ENCODE assay signal across 11 cellular contexts in the genomic region with DNA sequence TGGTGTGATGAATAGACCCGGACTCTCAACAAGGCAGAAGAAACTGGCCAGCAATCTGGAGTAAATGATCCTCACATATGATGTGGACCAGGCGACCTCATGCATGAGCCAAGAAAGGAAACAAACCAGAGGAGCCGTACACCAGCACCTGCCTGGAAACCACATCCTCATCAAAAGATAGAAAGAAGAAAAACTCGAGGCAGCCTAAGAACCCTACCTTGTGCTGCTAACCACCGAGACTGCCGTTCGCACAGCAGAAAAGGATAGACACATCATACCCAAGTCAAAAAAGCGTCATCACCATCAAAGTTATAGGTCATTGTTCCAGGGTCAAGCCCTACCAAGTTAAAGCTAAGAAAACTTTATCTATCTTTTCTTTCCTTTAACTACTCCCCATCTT.
A peak's percentile ranks its signal among the peaks of the same experiment; 100 is the strongest.
DNase-seq lines count a peak whose midpoint lies in the region; ATAC-seq, FAIRE-seq and TF ChIP-seq lines count a peak whose summit lies in the region.
"Had no signal": no experiment of that assay in that cellular context is flagged by ENCODE, and none has a peak within 500 bp of the region (broad histone marks: within the 10 kb centered on the region; RNA-seq: fewer than 3 reads in every experiment).

No MANE protein-coding gene starts in this region.

- no peaks in the 10 kb centered on the region for H3K27me3 Mint-ChIP-seq in activated T-cell treated with anti-CD3 and anti-CD28 coated beads, Interleukin-2, amount 50 U/mL, for 4 hours (ENCODE audit: low read depth)

- H3K36me3 ChIP-seq in prostate gland (no peaks in the 10 kb centered on the region), BE2C (no peaks in the 10 kb centered on the region)

- TF ChIP-seq POLR2A in prostate gland (IDR thresholded peaks at IDR 0.05) = no peak

- H3K4me1 ChIP-seq in prostate gland (replicated peaks) (no peaks in the 10 kb centered on the region), BE2C (no peaks in the 10 kb centered on the region)

- DNase-seq in GM19239 (ENCODE audit: insufficient read length, low spot score) (peak; percentile 7), prostate gland (ENCODE audit: low spot score) (no peak), BE2C (no peak), NOMO-1 treated with DMSO at 0.1 percent for 48 hours (lab: John Stamatoyannopoulos, UW; ENCODE audit: unreplicated experiment) (no peak)
- DNase-seq in activated T-cell treated with anti-CD3 and anti-CD28 coated beads, Interleukin-2, amount 50 U/mL, for 4 hours = peak; percentile 12
- peak; percentile 26 for DNase-seq in stimulated activated CD4-positive, alpha-beta T cell treated with anti-CD3 and anti-CD28 coated beads, Interleukin-4, amount 100 ng/mL, for 24 hours
- DNase-seq: left colon, NCI-H1694 treated with DMSO at 0.1 percent for 48 hours, T-helper 9 cell had no signal

- H3K9me3 Mint-ChIP-seq in activated T-cell treated with anti-CD3 and anti-CD28 coated beads, Interleukin-2, amount 50 U/mL, for 4 hours = no peaks in the 10 kb centered on the region

- H3K27me3 ChIP-seq in prostate gland (replicated peaks; ENCODE audit: insufficient read depth) (no peaks in the 10 kb centered on the region), BE2C (no peaks in the 10 kb centered on the region)

- H3K9me3 ChIP-seq in prostate gland = no peaks in the 10 kb centered on the region
- no peaks in the 10 kb centered on the region for H3K9me3 ChIP-seq in BE2C

- intact Hi-C loops in prostate gland (cut with DNase I) = no loop called here

- ATAC-seq in HG03521 (IDR thresholded peaks at IDR 0.05; ENCODE audit: unreplicated experiment) (peak; percentile 66), HG03571 (IDR thresholded peaks at IDR 0.05; ENCODE audit: unreplicated experiment) (no peak)
- peak; percentile 96 to 98 for ATAC-seq in activated T-cell treated with anti-CD3 and anti-CD28 coated beads, Interleukin-2, amount 50 U/mL, for 4 hours
- ATAC-seq: left colon had no signal

- 95% methylated on average over 8 of the region's 8 CpGs for WGBS in prostate gland

- H3K4me1 Mint-ChIP-seq in activated T-cell treated with anti-CD3 and anti-CD28 coated beads, Interleukin-2, amount 50 U/mL, for 4 hours (ENCODE audit: low read depth) = peaks cover 29% of the 10 kb centered on the region

- no peak overlapping the region for H3K4me3 ChIP-seq in prostate gland
- H3K4me3 ChIP-seq in BE2C (ENCODE audit: low read depth, low read length) = no peak overlapping the region

- peaks cover 6% of the 10 kb centered on the region for H3K36me3 Mint-ChIP-seq in activated T-cell treated with anti-CD3 and anti-CD28 coated beads, Interleukin-2, amount 50 U/mL, for 4 hours (ENCODE audit: insufficient read depth)

- TF ChIP-seq CTCF in prostate gland (IDR thresholded peaks at IDR 0.05) = no peak
- no peak for TF ChIP-seq CTCF in BE2C (IDR thresholded peaks at IDR 0.05; ENCODE audit: low read depth, low read length)

- peak; percentile 80 for FAIRE-seq in GM19239 (lab: Jason Lieb, UNC)

- no peak overlapping the region for H3K4me3 Mint-ChIP-seq in activated T-cell treated with anti-CD3 and anti-CD28 coated beads, Interleukin-2, amount 50 U/mL, for 4 hours

- H3K27ac ChIP-seq in prostate gland = no peak overlapping the region

Comparison
In these comparisons a context has a peak if more than half of its experiments do, and no peak if none do; other contexts are left out.
1. DNase-seq: peak in GM19239 (single experiment), activated T-cell treated with anti-CD3 and anti-CD28 coated beads, Interleukin-2, amount 50 U/mL, for 4 hours (single experiment) and stimulated activated CD4-positive, alpha-beta T cell treated with anti-CD3 and anti-CD28 coated beads, Interleukin-4, amount 100 ng/mL, for 24 hours (single experiment); none in prostate gland (single experiment), BE2C (single experiment) and NOMO-1 treated with DMSO at 0.1 percent for 48 hours (single experiment).